Comparison of ENCODE assay signal across 2 cellular contexts in genomic region chr9:110626109-110626829, GRCh38.
A peak's percentile ranks its signal among the peaks of the same experiment; 100 is the strongest.
TF ChIP-seq lines count a peak whose summit lies in the region.

No MANE protein-coding gene starts in this region.

TF ChIP-seq in A549, 52 proteins besides CTCF, POLR2A, EP300 and RAD21:
- TF ChIP-seq MAFK (IDR thresholded peaks at IDR 0.05; ENCODE audit: partially characterized antibody) (peak; percentile 22), EHF (CRISPR knock-in tag; IDR thresholded peaks at IDR 0.05) (no peak)
TF ChIP-seq in A549: peak in this region for 1.

TF ChIP-seq in GM12878, 131 proteins besides CTCF, POLR2A, EP300 and RAD21 (continues in another document):
- TF ChIP-seq HDGF (IDR thresholded peaks at IDR 0.05): peak; percentile 73
- no peak for TF ChIP-seq CEBPZ (IDR thresholded peaks at IDR 0.05; ENCODE audit: low read depth, low read length)
- peak; percentile 84 for TF ChIP-seq MTA2 (IDR thresholded peaks at IDR 0.05; ENCODE audit: low read depth)
- TF ChIP-seq ZNF217 (IDR thresholded peaks at IDR 0.05): peak; percentile 49; the same call in 1 of the 2 replicates
- TF ChIP-seq PAX5 (IDR thresholded peaks at IDR 0.05; ENCODE audit: borderline replicate concordance, low read depth, low read length): peak; percentile 77
- TF ChIP-seq NBN (IDR thresholded peaks at IDR 0.05): peak; percentile 51
- peak; percentile 75; the same call in 1 of the 2 replicates for TF ChIP-seq RELB (IDR thresholded peaks at IDR 0.05; ENCODE audit: low read depth)
- peak; percentile 85 for TF ChIP-seq IKZF1 (conservative IDR thresholded peaks at IDR 0.05)
- TF ChIP-seq SPI1 (IDR thresholded peaks at IDR 0.05; ENCODE audit: borderline replicate concordance, insufficient read depth, low read depth, low read length): peak; percentile 54; the same call in 1 of the 2 replicates
- TF ChIP-seq BMI1 (IDR thresholded peaks at IDR 0.05; ENCODE audit: borderline replicate concordance): peak; percentile 61; the same call in 1 of the 2 replicates
- TF ChIP-seq JUNB (IDR thresholded peaks at IDR 0.05): peak; percentile 95
- TF ChIP-seq MEF2A (IDR thresholded peaks at IDR 0.05; ENCODE audit: insufficient read depth, low read depth, low read length): peak; percentile 63; the same call in 1 of the 2 replicates
- TF ChIP-seq USF2 (IDR thresholded peaks at IDR 0.05; ENCODE audit: borderline replicate concordance, low read depth, low read length): no peak
- 0 out of 2 replicates have a peak, but pooled peaks have one; percentile 22 for TF ChIP-seq GABPA (IDR thresholded peaks at IDR 0.05; ENCODE audit: low read depth)
- TF ChIP-seq CREM (IDR thresholded peaks at IDR 0.05; ENCODE audit: low read depth): peak; percentile 81
- TF ChIP-seq JUND (IDR thresholded peaks at IDR 0.05; ENCODE audit: low read depth, low read length): peak; percentile 42; the same call in 1 of the 2 replicates
- peak; percentile 94 for TF ChIP-seq IRF4 (IDR thresholded peaks at IDR 0.05; ENCODE audit: low read depth, low read length)
- TF ChIP-seq RUNX3 (IDR thresholded peaks at IDR 0.05; ENCODE audit: low read length): peak; percentile 89
- peak in 1 of 2 experiments; percentile 71; a peak in 1 of 4 replicates for TF ChIP-seq ETV6 (conservative IDR thresholded peaks at IDR 0.05 in 1 of 2, IDR thresholded peaks at IDR 0.05 in 1 of 2; ENCODE audit: borderline replicate concordance in 1 of 2, low read depth in 1 of 2)
- peak in 1 of 2 experiments; percentile 60; a peak in 1 of 4 replicates for TF ChIP-seq SRF (IDR thresholded peaks at IDR 0.05; ENCODE audit: low read depth in 2 of 2, low read length in 2 of 2)
- TF ChIP-seq TBL1XR1 (IDR thresholded peaks at IDR 0.05; ENCODE audit: low read depth, low read length): peak; percentile 57; the same call in 1 of the 2 replicates
- 0 out of 2 replicates have a peak, but pooled peaks have one; percentile 54 for TF ChIP-seq ATF7 (IDR thresholded peaks at IDR 0.05; ENCODE audit: low read depth)
- TF ChIP-seq E4F1 (IDR thresholded peaks at IDR 0.05; ENCODE audit: borderline replicate concordance, partially characterized antibody): no peak
- peak; percentile 44; the same call in 1 of the 2 replicates for TF ChIP-seq MLLT1 (IDR thresholded peaks at IDR 0.05)
- TF ChIP-seq CBX5 (IDR thresholded peaks at IDR 0.05; ENCODE audit: low read depth): 0 out of 2 replicates have a peak, but pooled peaks have one; percentile 39
- no peak for TF ChIP-seq TAF1 (IDR thresholded peaks at IDR 0.05; ENCODE audit: borderline replicate concordance, low read depth, low read length)
- 0 out of 2 replicates have a peak, but pooled peaks have one; percentile 17 for TF ChIP-seq TCF12 (IDR thresholded peaks at IDR 0.05; ENCODE audit: low read depth, low read length)
- peak; percentile 87 for TF ChIP-seq EED (IDR thresholded peaks at IDR 0.05; ENCODE audit: low read depth)
- TF ChIP-seq MYB (IDR thresholded peaks at IDR 0.05; ENCODE audit: borderline replicate concordance, low read depth, low read length): no peak
- peak; percentile 88; the same call in 2 of the 3 replicates for TF ChIP-seq POU2F2 (IDR thresholded peaks at IDR 0.05; ENCODE audit: borderline replicate concordance, low read depth, low read length)
- peak; percentile 61 for TF ChIP-seq MEF2B (IDR thresholded peaks at IDR 0.05; ENCODE audit: partially characterized antibody, poor library complexity, severe bottlenecking)
- TF ChIP-seq GATAD2B (conservative IDR thresholded peaks at IDR 0.05; ENCODE audit: low read depth): peak; percentile 39; the same call in 1 of the 2 replicates
- TF ChIP-seq BCL11A (IDR thresholded peaks at IDR 0.05; ENCODE audit: low read depth, low read length): peak; percentile 88
- peak; percentile 54; the same call in 1 of the 2 replicates for TF ChIP-seq FOXM1 (IDR thresholded peaks at IDR 0.05; ENCODE audit: low read depth, low read length)
- peak; percentile 74; the same call in 1 of the 2 replicates for TF ChIP-seq MTA3 (IDR thresholded peaks at IDR 0.05; ENCODE audit: borderline replicate concordance, low read length)
- peak; percentile 65; the same call in 1 of the 2 replicates for TF ChIP-seq ZNF207 (IDR thresholded peaks at IDR 0.05; ENCODE audit: borderline replicate concordance)
- TF ChIP-seq PKNOX1 (IDR thresholded peaks at IDR 0.05): peak; percentile 83
- TF ChIP-seq NFIC (IDR thresholded peaks at IDR 0.05; ENCODE audit: low read depth, low read length): peak; percentile 89
- TF ChIP-seq CHD1 (IDR thresholded peaks at IDR 0.05; ENCODE audit: low read depth, low read length): no peak
- TF ChIP-seq NFXL1 (IDR thresholded peaks at IDR 0.05; ENCODE audit: borderline replicate concordance): no peak
- TF ChIP-seq MXI1 (IDR thresholded peaks at IDR 0.05; ENCODE audit: low read depth, low read length): no peak
- peak; percentile 72 for TF ChIP-seq ATF2 (IDR thresholded peaks at IDR 0.05; ENCODE audit: low read length)
- TF ChIP-seq POLR2AphosphoS2 (IDR thresholded peaks at IDR 0.05; ENCODE audit: low read depth, low read length): no peak
- TF ChIP-seq POLR2AphosphoS5 (IDR thresholded peaks at IDR 0.05; ENCODE audit: low read length): no peak
- TF ChIP-seq ZNF622 (IDR thresholded peaks at IDR 0.05): no peak
- peak; percentile 57; the same call in 1 of the 2 replicates for TF ChIP-seq ZBED1 (IDR thresholded peaks at IDR 0.05; ENCODE audit: borderline replicate concordance)
- peak in 1 of 2 experiments; percentile 59; a peak in 1 of 3 replicates for TF ChIP-seq EGR1 (IDR thresholded peaks at IDR 0.05; ENCODE audit: borderline replicate concordance in 1 of 2, low read depth in 2 of 2, low read length in 2 of 2)
- TF ChIP-seq PML (IDR thresholded peaks at IDR 0.05; ENCODE audit: low read length): no peak
- peak; percentile 80 for TF ChIP-seq CREB1 (IDR thresholded peaks at IDR 0.05; ENCODE audit: low read depth)
- 0 out of 2 replicates have a peak, but pooled peaks have one; percentile 30 for TF ChIP-seq CHD2 (IDR thresholded peaks at IDR 0.05; ENCODE audit: borderline replicate concordance, low read depth, low read length)
- TF ChIP-seq YY1 (IDR thresholded peaks at IDR 0.05; ENCODE audit: low read depth, low read length): peak; percentile 69
- TF ChIP-seq RB1 (IDR thresholded peaks at IDR 0.05; ENCODE audit: borderline replicate concordance): no peak
- 0 out of 4 replicates have a peak, but pooled peaks of 1 of the 2 experiments have one; percentile 51 for TF ChIP-seq BHLHE40 (IDR thresholded peaks at IDR 0.05; ENCODE audit: borderline replicate concordance in 1 of 2, low read depth in 2 of 2, low read length in 1 of 2)
